8 cellular contexts compared by ENCODE assay signal in the genomic region with DNA sequence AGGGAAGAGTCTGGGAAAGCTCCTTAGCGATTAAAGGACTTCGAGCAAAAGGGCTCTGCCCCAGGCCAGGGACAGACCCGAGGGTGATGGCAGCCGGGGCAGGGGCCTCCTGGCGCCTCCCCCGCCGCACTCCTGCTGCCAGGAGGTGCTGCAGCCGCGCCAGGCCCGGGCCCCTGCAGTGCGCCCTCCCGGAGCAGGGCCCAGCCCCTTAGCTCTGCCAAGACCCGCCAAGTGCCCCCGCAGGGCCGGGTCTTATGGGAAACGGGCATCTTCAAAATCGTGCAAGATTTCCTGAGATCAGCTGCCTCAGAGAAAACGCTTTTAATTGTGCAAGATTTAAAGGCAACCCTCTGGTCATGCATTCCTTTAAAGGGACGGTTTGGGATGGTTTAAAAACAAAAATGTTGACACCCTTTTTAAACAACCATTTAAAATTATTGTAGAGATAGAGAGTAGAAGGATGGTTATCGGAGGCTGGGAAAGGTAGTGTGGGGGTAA. TPM values are rescaled to one million over a fixed set of nuclear protein-coding genes. Genes with fewer than 3 reads are reported as not detected.
DNase-seq lines count a peak whose midpoint lies in the region; ATAC-seq and TF ChIP-seq lines count a peak whose summit lies in the region.

No MANE protein-coding gene starts in this region.

- H3K27ac ChIP-seq in C4-2B (peak overlapping the region; percentile 0; the same call in 1 of the 2 replicates), right cardiac atrium (ENCODE audit: low read length) (peak overlapping the region; percentile 66)

- peak; percentile 1 for DNase-seq in activated T-helper 1 cell treated with anti-CD3 and anti-CD28 coated beads, Interleukin-12 subunit alpha, Interleukin-12 subunit beta, Interleukin-2, Interleukin-4 antibody, amounts not matched to agents 30 ng/mL and 10 ng/mL and 1 ng/mL, durations not matched to agents 14 hours and 24 hours and 36 hours (ENCODE audit: low spot score)
- DNase-seq in right cardiac atrium (no peak), skeletal muscle cell (ENCODE audit: low read depth) (no peak)
- no peak for DNase-seq in NK-92 treated with Interleukin-12 subunit alpha and Interleukin-12 subunit beta, amount 100 ng/mL, for 24 hours (lab: John Stamatoyannopoulos, UW)
- no peak for DNase-seq in stimulated activated CD4-positive, alpha-beta T cell treated with anti-CD3 and anti-CD28 coated beads, Interleukin-1b, Interleukin-23, amount 100 ng/mL, for 48 hours

- WGBS in right cardiac atrium = 5% methylated on average over 20 of the region's 20 CpGs

- ATAC-seq in GM19328 (IDR thresholded peaks at IDR 0.05; ENCODE audit: unreplicated experiment) = peak; percentile 39
- peak; percentile 57 for ATAC-seq in HG03432 (IDR thresholded peaks at IDR 0.05; ENCODE audit: unreplicated experiment)
- no peak for ATAC-seq in right cardiac atrium

- H3K27ac Mint-ChIP-seq in activated T-helper 1 cell treated with anti-CD3 and anti-CD28 coated beads, Interleukin-12 subunit alpha, Interleukin-12 subunit beta, Interleukin-2, Interleukin-4 antibody, amounts not matched to agents 30 ng/mL and 10 ng/mL and 1 ng/mL, durations not matched to agents 14 hours and 24 hours and 36 hours = no peak overlapping the region

- H3K36me3 Mint-ChIP-seq in activated T-helper 1 cell treated with anti-CD3 and anti-CD28 coated beads, Interleukin-12 subunit alpha, Interleukin-12 subunit beta, Interleukin-2, Interleukin-4 antibody, amounts not matched to agents 30 ng/mL and 10 ng/mL and 1 ng/mL, durations not matched to agents 14 hours and 24 hours and 36 hours (ENCODE audit: low read depth) = no peaks in the 10 kb centered on the region

- intact Hi-C loops in activated T-helper 1 cell treated with anti-CD3 and anti-CD28 coated beads, Interleukin-12 subunit alpha, Interleukin-12 subunit beta, Interleukin-2, Interleukin-4 antibody, amounts not matched to agents 30 ng/mL and 10 ng/mL and 1 ng/mL, durations not matched to agents 14 hours and 24 hours and 36 hours (cut with micrococcal nuclease) = loop anchor here (1.0 to 10.0 kb wide), 6 partner anchors 60 to 1102 kb away; a partner anchor contains a TSS
- intact Hi-C loops in right cardiac atrium (cut with DNase I) = loop anchor here in 1 of 4 donors (10.0 kb wide), 1 partner anchor 112 kb away; a partner anchor contains a TSS

- no peaks in the 10 kb centered on the region for H3K9me3 ChIP-seq in right cardiac atrium (ENCODE audit: control insufficient read depth, low read length)

- TF ChIP-seq CTCF in C4-2B (conservative IDR thresholded peaks at IDR 0.05) = no peak

- H3K9me3 Mint-ChIP-seq in activated T-helper 1 cell treated with anti-CD3 and anti-CD28 coated beads, Interleukin-12 subunit alpha, Interleukin-12 subunit beta, Interleukin-2, Interleukin-4 antibody, amounts not matched to agents 30 ng/mL and 10 ng/mL and 1 ng/mL, durations not matched to agents 14 hours and 24 hours and 36 hours = no peaks in the 10 kb centered on the region

- H3K4me1 Mint-ChIP-seq in activated T-helper 1 cell treated with anti-CD3 and anti-CD28 coated beads, Interleukin-12 subunit alpha, Interleukin-12 subunit beta, Interleukin-2, Interleukin-4 antibody, amounts not matched to agents 30 ng/mL and 10 ng/mL and 1 ng/mL, durations not matched to agents 14 hours and 24 hours and 36 hours (ENCODE audit: low read depth) = peaks cover 26% of the 10 kb centered on the region

- H3K4me3 ChIP-seq in right cardiac atrium (ENCODE audit: low read length) (peak overlapping the region; percentile 75), skeletal muscle cell (ENCODE audit: low read depth, low read length) (peak overlapping the region; percentile 61)

- H3K4me1 ChIP-seq in right cardiac atrium (ENCODE audit: control insufficient read depth, insufficient read depth, low read length) = no peaks in the 10 kb centered on the region

- H3K4me3 Mint-ChIP-seq in activated T-helper 1 cell treated with anti-CD3 and anti-CD28 coated beads, Interleukin-12 subunit alpha, Interleukin-12 subunit beta, Interleukin-2, Interleukin-4 antibody, amounts not matched to agents 30 ng/mL and 10 ng/mL and 1 ng/mL, durations not matched to agents 14 hours and 24 hours and 36 hours = peak overlapping the region; percentile 79

- H3K27me3 Mint-ChIP-seq in activated T-helper 1 cell treated with anti-CD3 and anti-CD28 coated beads, Interleukin-12 subunit alpha, Interleukin-12 subunit beta, Interleukin-2, Interleukin-4 antibody, amounts not matched to agents 30 ng/mL and 10 ng/mL and 1 ng/mL, durations not matched to agents 14 hours and 24 hours and 36 hours (ENCODE audit: insufficient read depth) = peaks cover 14% of the 10 kb centered on the region

- H3K27me3 ChIP-seq in right cardiac atrium (ENCODE audit: control insufficient read depth, insufficient read depth) = no peaks in the 10 kb centered on the region

RNA-seq across cellular contexts. Expression of a gene that starts 52.4 kb away (rescaled TPM):
- total RNA-seq in activated T-helper 1 cell treated with anti-CD3 and anti-CD28 coated beads, Interleukin-12 subunit alpha, Interleukin-12 subunit beta, Interleukin-2, Interleukin-4 antibody, amounts not matched to agents 30 ng/mL and 10 ng/mL and 1 ng/mL, durations not matched to agents 14 hours and 24 hours and 36 hours = 1.1 and 1.4 TPM in 2 replicates
- 10 to 100 TPM; 14.4 to 15.7 (median 15.4) TPM for total RNA-seq in right cardiac atrium
- polyA plus RNA-seq in right cardiac atrium = 5.9 TPM

Comparison
In these comparisons a context has a peak if more than half of its experiments do, and no peak if none do; other contexts are left out.
1. ATAC-seq: peak in GM19328 (single experiment) and HG03432 (single experiment); none in right cardiac atrium (0 of 2).